Comparison of ENCODE assay signal across 13 cellular contexts in genomic region chr11:116834535-116835041, GRCh38. TPM values are rescaled to one million over a fixed set of nuclear protein-coding genes. Genes with fewer than 3 reads are reported as not detected.
DNase-seq lines count a peak whose midpoint lies in the region; ATAC-seq and TF ChIP-seq lines count a peak whose summit lies in the region.
"Not testable (repeated sequence)": the region's sequence is repeated elsewhere in the genome, so short reads cannot be mapped to it uniquely, and the experiment has no call there.
"Had no signal": no experiment of that assay in that cellular context is flagged by ENCODE, and none has a peak within 500 bp of the region (broad histone marks: within the 10 kb centered on the region; RNA-seq: fewer than 3 reads in every experiment).

No MANE protein-coding gene starts in this region.

- CTCF ChIA-PET in Caco-2 (lab: Charles Lee), result interaction anchor here (0.7 to 3.8 kb wide), 4 partner anchors 12 to 76 kb away, joined by 3 to 50 read pairs (median 6); partner anchors contain the start of genes APOA4 and APOA5

- peaks cover 84% of the 10 kb centered on the region for H3K4me1 ChIP-seq in Caco-2
- peaks cover 43% of the 10 kb centered on the region for H3K4me1 ChIP-seq in hepatocyte (ENCODE audit: insufficient read depth)
- peaks cover 9 to 30% (median 19%) of the 10 kb centered on the region in 6 donors for H3K4me1 ChIP-seq in spleen

- H3K4me2 ChIP-seq in hepatocyte, result peak overlapping the region; percentile 83

- H3K79me2 ChIP-seq in hepatocyte, result not testable (repeated sequence)

- not testable (repeated sequence) for H3K27me3 Mint-ChIP-seq in Caco-2 (ENCODE audit: insufficient read depth, unreplicated experiment); T-helper 17 cell; activated T-cell treated with anti-CD3 and anti-CD28 coated beads, Interleukin-2, amount 50 U/mL, for 72 hours (ENCODE audit: low read depth); naive thymus-derived CD8-positive, alpha-beta T cell
- H3K27me3 Mint-ChIP-seq in brain, result peaks cover 14% of the 10 kb centered on the region

- intact Hi-C loops in Caco-2 (cut with micrococcal nuclease; ENCODE audit: unreplicated experiment), result loop anchor here (5.0 kb wide), 1 partner anchor 102 kb away; no protein-coding TSS in a partner anchor
- intact Hi-C loops in spleen (cut with DNase I; ENCODE audit: low total_unique reads), result not testable (repeated sequence)

- H3K27ac ChIP-seq in hepatocyte (peak overlapping the region; percentile 88), spleen (peak overlapping the region in 6 of 8 donors; percentile 61 to 81 (median 70))

- H4K20me1 ChIP-seq in hepatocyte (ENCODE audit: insufficient read depth, poor library complexity, severe bottlenecking), result not testable (repeated sequence)

- H3K36me3 ChIP-seq in Caco-2 (ENCODE audit: control insufficient read depth, insufficient read depth, low read length); hepatocyte (replicated peaks; ENCODE audit: insufficient read depth, low read depth); spleen: not testable (repeated sequence)

- peak overlapping the region; percentile 5 for H3K4me3 Mint-ChIP-seq in Caco-2 (ENCODE audit: unreplicated experiment)
- peak overlapping the region; percentile 80 for H3K4me3 Mint-ChIP-seq in T-helper 17 cell
- peak overlapping the region; percentile 3 to 58 for H3K4me3 Mint-ChIP-seq in activated T-cell treated with anti-CD3 and anti-CD28 coated beads, Interleukin-2, amount 50 U/mL, for 72 hours
- H3K4me3 Mint-ChIP-seq in brain, result peak overlapping the region; percentile 9 to 64 (median 33)
- peak overlapping the region in 9 of 10 donors; percentile 37 to 82 (median 63) for H3K4me3 Mint-ChIP-seq in naive thymus-derived CD8-positive, alpha-beta T cell

- not testable (repeated sequence) for ATAC-seq in T-helper 17 cell; activated T-cell treated with anti-CD3 and anti-CD28 coated beads, Interleukin-2, amount 50 U/mL, for 72 hours (replicated peaks in 1 of 2); naive thymus-derived CD8-positive, alpha-beta T cell

- not testable (repeated sequence) for DNase-seq in Caco-2; T-helper 17 cell; activated T-cell treated with anti-CD3 and anti-CD28 coated beads, Interleukin-2, amount 50 U/mL, for 72 hours; hepatocyte (ENCODE audit: low spot score); naive thymus-derived CD8-positive, alpha-beta T cell
- DNase-seq in spleen, result peak; percentile 58

- WGBS in hepatocyte (ENCODE audit: low lambda C conversion rate, missing lambda C conversion rate), result 80% methylated on average over 13 of the region's 13 CpGs
- WGBS in spleen, 5 donors, result 69 to 82% (median 78%) methylated on average over 12 to 13 of the region's 13 CpGs

- H3K4me3 ChIP-seq in Caco-2 (ENCODE audit: low read depth, low read length); hepatocyte: not testable (repeated sequence)
- H3K4me3 ChIP-seq in spleen, result peak overlapping the region in 1 of 8 donors; percentile 72

- H3K4me1 Mint-ChIP-seq in Caco-2 (ENCODE audit: low read depth, unreplicated experiment) (peaks cover 62% of the 10 kb centered on the region), brain (peaks cover 20% of the 10 kb centered on the region)
- not testable (repeated sequence) for H3K4me1 Mint-ChIP-seq in T-helper 17 cell
- peaks cover 22% of the 10 kb centered on the region for H3K4me1 Mint-ChIP-seq in activated T-cell treated with anti-CD3 and anti-CD28 coated beads, Interleukin-2, amount 50 U/mL, for 72 hours (ENCODE audit: low read depth)
- peaks cover 5 to 18% (median 14%) of the 10 kb centered on the region in 4 donors for H3K4me1 Mint-ChIP-seq in naive thymus-derived CD8-positive, alpha-beta T cell

- peaks cover 44% of the 10 kb centered on the region for H3K36me3 Mint-ChIP-seq in Caco-2 (ENCODE audit: insufficient read depth, unreplicated experiment)
- H3K36me3 Mint-ChIP-seq in T-helper 17 cell (ENCODE audit: low read depth); activated T-cell treated with anti-CD3 and anti-CD28 coated beads, Interleukin-2, amount 50 U/mL, for 72 hours (ENCODE audit: insufficient read depth in 2 of 2); brain; naive thymus-derived CD8-positive, alpha-beta T cell: not testable (repeated sequence)

- TF ChIP-seq CTCF in Caco-2 (IDR thresholded peaks at IDR 0.05; ENCODE audit: insufficient read depth in 1 of 2, low read depth in 1 of 2, low read length in 1 of 2, severe bottlenecking in 1 of 2, unreplicated experiment in 1 of 2); brain (conservative IDR thresholded peaks at IDR 0.05); hepatocyte (IDR thresholded peaks at IDR 0.05; ENCODE audit: poor library complexity); spleen (IDR thresholded peaks at IDR 0.05 in 8 of 11, conservative IDR thresholded peaks at IDR 0.05 in 3 of 11): not testable (repeated sequence)

- not testable (repeated sequence) for H3K9me3 Mint-ChIP-seq in Caco-2 (ENCODE audit: unreplicated experiment); activated T-cell treated with anti-CD3 and anti-CD28 coated beads, Interleukin-2, amount 50 U/mL, for 72 hours; brain; naive thymus-derived CD8-positive, alpha-beta T cell

- H3K9me2 ChIP-seq in hepatocyte (replicated peaks; ENCODE audit: insufficient read depth), result not testable (repeated sequence)

- H2AFZ ChIP-seq in hepatocyte, result not testable (repeated sequence)

- POLR2A ChIA-PET in Caco-2 (lab: Charles Lee), result interaction anchor here (0.5 to 1.1 kb wide), 2 partner anchors 18 to 26 kb away, joined by 3 read pairs; no protein-coding TSS in a partner anchor
- POLR2A ChIA-PET in naive thymus-derived CD8-positive, alpha-beta T cell (lab: Charles Lee), result interaction anchor here (1.0 to 5.7 kb wide), 5 partner anchors 19 to 261 kb away, joined by 4 to 60 read pairs (median 20); partner anchors contain the start of genes APOA5 and ZPR1

- not testable (repeated sequence) for TF ChIP-seq POLR2A in spleen (IDR thresholded peaks at IDR 0.05)

- not testable (repeated sequence) for H3K9me3 ChIP-seq in Caco-2; T-helper 17 cell (ENCODE audit: control insufficient read depth, low read length, poor library complexity, severe bottlenecking); hepatocyte (ENCODE audit: low read depth); spleen

- BruUV-seq in Caco-2 (replicated peaks; lab: Mats Ljungman, UMichigan), result not testable (repeated sequence)

- peak overlapping the region; percentile 58 for H3K27ac Mint-ChIP-seq in Caco-2 (ENCODE audit: unreplicated experiment)
- not testable (repeated sequence) for H3K27ac Mint-ChIP-seq in T-helper 17 cell; activated T-cell treated with anti-CD3 and anti-CD28 coated beads, Interleukin-2, amount 50 U/mL, for 72 hours
- peak overlapping the region in 4 of 5 experiments; percentile 28 to 83 (median 52) for H3K27ac Mint-ChIP-seq in brain
- H3K27ac Mint-ChIP-seq in naive thymus-derived CD8-positive, alpha-beta T cell, result peak overlapping the region in 5 of 10 donors; percentile 31 to 81 (median 54)

- H3K27me3 ChIP-seq in Caco-2 (replicated peaks; ENCODE audit: control insufficient read depth, insufficient read depth, low read length); hepatocyte; spleen (replicated peaks in 1 of 7): not testable (repeated sequence)

RNA-seq across cellular contexts. Expression of gene APOA1, which starts 2.8 kb away (rescaled TPM):
- 872 and 913 TPM in 2 replicates for total RNA-seq in Caco-2 (2022)
- total RNA-seq in T-helper 17 cell, result 1 to 10 TPM in 1 of 2 donors, not detected in 1; 1.2 TPM
- total RNA-seq in activated T-cell treated with anti-CD3 and anti-CD28 coated beads, Interleukin-2, amount 50 U/mL, for 72 hours, result not detected
- not detected for polyA plus RNA-seq in brain (ENCODE audit: insufficient read depth, low read depth, low replicate concordance)
- 4,253 and 4,361 TPM in 2 replicates for total RNA-seq in hepatocyte
- 5,326 and 7,624 TPM in 2 replicates for polyA plus RNA-seq in hepatocyte
- 1 to 10 TPM in 1 of 2 experiments, under 1 TPM in 1; 0.81 to 1.3 TPM for total RNA-seq in naive thymus-derived CD8-positive, alpha-beta T cell
- polyA plus RNA-seq in naive thymus-derived CD8-positive, alpha-beta T cell, result under 1 TPM; 0.17 to 0.29 (median 0.19) TPM
- 1 to 10 TPM in 3 of 7 donors, under 1 TPM in 2, not detected in 2; 0.44 to 2.2 (median 1.1) TPM for total RNA-seq in spleen
- 1 to 10 TPM; 1.4 to 3.3 (median 1.9) TPM for polyA plus RNA-seq in spleen
- total RNA-seq: fibroblast of villous mesenchyme, PC-9, thoracic aorta had no signal

RNA-seq across cellular contexts. Expression of gene APOC3, which starts 4.9 kb away (rescaled TPM):
- 103 and 128 TPM in 2 replicates for total RNA-seq in Caco-2 (2022)
- not detected for total RNA-seq in T-helper 17 cell
- total RNA-seq in activated T-cell treated with anti-CD3 and anti-CD28 coated beads, Interleukin-2, amount 50 U/mL, for 72 hours, result not detected
- polyA plus RNA-seq in brain (ENCODE audit: insufficient read depth, low read depth, low replicate concordance), result not detected
- 2,309 and 2,825 TPM in 2 replicates for total RNA-seq in hepatocyte
- 1,438 and 2,125 TPM in 2 replicates for polyA plus RNA-seq in hepatocyte
- total RNA-seq in naive thymus-derived CD8-positive, alpha-beta T cell, result not detected
- polyA plus RNA-seq in naive thymus-derived CD8-positive, alpha-beta T cell, result not detected
- not detected for total RNA-seq in spleen
- polyA plus RNA-seq in spleen, result under 1 TPM in 1 of 3 donors, not detected in 2; 0.70 TPM
- total RNA-seq: cerebellum, fibroblast of villous mesenchyme, mononuclear cell, PC-9, smooth muscle cell, thoracic aorta had no signal

RNA-seq across cellular contexts. Expression of gene APOA4, which starts 11.5 kb away (rescaled TPM):
- total RNA-seq in Caco-2 (2022) (1.8 and 3.3 TPM in 2 replicates), T-helper 17 cell (not detected), hepatocyte (1,055 and 1,133 TPM in 2 replicates), spleen (not detected)
- not detected for total RNA-seq in activated T-cell treated with anti-CD3 and anti-CD28 coated beads, Interleukin-2, amount 50 U/mL, for 72 hours
- polyA plus RNA-seq in brain (ENCODE audit: insufficient read depth, low read depth, low replicate concordance) (not detected), hepatocyte (548 and 810 TPM in 2 replicates), spleen (under 1 TPM in 2 of 3 donors, not detected in 1; 0.05 to 0.16 TPM)
- total RNA-seq in naive thymus-derived CD8-positive, alpha-beta T cell, result not detected
- polyA plus RNA-seq in naive thymus-derived CD8-positive, alpha-beta T cell, result not detected
- total RNA-seq: fibroblast of villous mesenchyme, mononuclear cell, PC-9, smooth muscle cell had no signal

RNA-seq across cellular contexts. Expression of gene APOA5, which starts 42.9 kb away (rescaled TPM):
- 1.5 and 2.5 TPM in 2 replicates for total RNA-seq in Caco-2 (2022)
- total RNA-seq in T-helper 17 cell, result not detected
- not detected for total RNA-seq in activated T-cell treated with anti-CD3 and anti-CD28 coated beads, Interleukin-2, amount 50 U/mL, for 72 hours
- not detected for polyA plus RNA-seq in brain (ENCODE audit: insufficient read depth, low read depth, low replicate concordance)
- 16.3 and 20.3 TPM in 2 replicates for total RNA-seq in hepatocyte
- 13.4 and 14.6 TPM in 2 replicates for polyA plus RNA-seq in hepatocyte
- total RNA-seq in naive thymus-derived CD8-positive, alpha-beta T cell, result not detected
- not detected for polyA plus RNA-seq in naive thymus-derived CD8-positive, alpha-beta T cell
- total RNA-seq in spleen, result not detected
- not detected for polyA plus RNA-seq in spleen
- total RNA-seq: cerebellum, fibroblast of villous mesenchyme, mononuclear cell, PC-9, smooth muscle cell, thoracic aorta had no signal
- polyA plus RNA-seq: smooth muscle cell had no signal

RNA-seq across cellular contexts. Expression of gene ZPR1, which starts 46.8 kb away (rescaled TPM):
- total RNA-seq in Caco-2 (2022) (168 and 194 TPM in 2 replicates), T-helper 17 cell (100 to 1,000 TPM in 1 of 2 donors, 10 to 100 TPM in 1; 87.1 to 107 TPM), hepatocyte (38.3 and 38.6 TPM in 2 replicates), spleen (10 to 100 TPM; 20.5 to 47.6 (median 34.4) TPM)
- 100 to 1,000 TPM in 1 of 2 donors, 10 to 100 TPM in 1; 77.6 to 106 TPM for total RNA-seq in activated T-cell treated with anti-CD3 and anti-CD28 coated beads, Interleukin-2, amount 50 U/mL, for 72 hours
- polyA plus RNA-seq in brain (ENCODE audit: insufficient read depth, low read depth, low replicate concordance) (48.0 TPM), hepatocyte (50.1 and 53.3 TPM in 2 replicates), spleen (10 to 100 TPM; 16.2 to 24.0 (median 19.1) TPM)
- total RNA-seq in naive thymus-derived CD8-positive, alpha-beta T cell, result 10 to 100 TPM; 66.5 to 74.4 TPM
- polyA plus RNA-seq in naive thymus-derived CD8-positive, alpha-beta T cell, result 10 to 100 TPM; 29.5 to 42.9 (median 36.1) TPM

Comparison
In these comparisons a context has a peak if more than half of its experiments do, and no peak if none do; other contexts are left out.
1. H3K4me3 Mint-ChIP-seq: peak in every context shown above with its lines; median percentile 80 in T-helper 17 cell; 63 in naive thymus-derived CD8-positive, alpha-beta T cell; 33 in brain; 30 in activated T-cell treated with anti-CD3 and anti-CD28 coated beads, Interleukin-2, amount 50 U/mL, for 72 hours; 5 in Caco-2.
2. RNA of gene APOA1, which starts 2.8 kb away (total RNA-seq): 4,253 to 4,361 TPM in hepatocyte and 872 to 913 TPM in Caco-2; 0.81 to 1.3 TPM in naive thymus-derived CD8-positive, alpha-beta T cell, 1.2 TPM in T-helper 17 cell, 0.44 to 2.2 TPM in spleen and not detected in activated T-cell treated with anti-CD3 and anti-CD28 coated beads, Interleukin-2, amount 50 U/mL, for 72 hours; every median in the first group is over 100 times any median in the second.
3. RNA of gene APOC3, which starts 4.9 kb away (total RNA-seq): 2,309 to 2,825 TPM in hepatocyte and 103 to 128 TPM in Caco-2; not detected in T-helper 17 cell, not detected in activated T-cell treated with anti-CD3 and anti-CD28 coated beads, Interleukin-2, amount 50 U/mL, for 72 hours, not detected in naive thymus-derived CD8-positive, alpha-beta T cell and not detected in spleen; every median in the first group is over 10 times any median in the second.
4. RNA of gene APOA4, which starts 11.5 kb away (total RNA-seq): 1,055 to 1,133 TPM in hepatocyte; 1.8 to 3.3 TPM in Caco-2, not detected in activated T-cell treated with anti-CD3 and anti-CD28 coated beads, Interleukin-2, amount 50 U/mL, for 72 hours, not detected in T-helper 17 cell, not detected in naive thymus-derived CD8-positive, alpha-beta T cell and not detected in spleen; every median in the first group is over 100 times any median in the second.